ENCODE assay signal across 1 cellular context in the genomic region with DNA sequence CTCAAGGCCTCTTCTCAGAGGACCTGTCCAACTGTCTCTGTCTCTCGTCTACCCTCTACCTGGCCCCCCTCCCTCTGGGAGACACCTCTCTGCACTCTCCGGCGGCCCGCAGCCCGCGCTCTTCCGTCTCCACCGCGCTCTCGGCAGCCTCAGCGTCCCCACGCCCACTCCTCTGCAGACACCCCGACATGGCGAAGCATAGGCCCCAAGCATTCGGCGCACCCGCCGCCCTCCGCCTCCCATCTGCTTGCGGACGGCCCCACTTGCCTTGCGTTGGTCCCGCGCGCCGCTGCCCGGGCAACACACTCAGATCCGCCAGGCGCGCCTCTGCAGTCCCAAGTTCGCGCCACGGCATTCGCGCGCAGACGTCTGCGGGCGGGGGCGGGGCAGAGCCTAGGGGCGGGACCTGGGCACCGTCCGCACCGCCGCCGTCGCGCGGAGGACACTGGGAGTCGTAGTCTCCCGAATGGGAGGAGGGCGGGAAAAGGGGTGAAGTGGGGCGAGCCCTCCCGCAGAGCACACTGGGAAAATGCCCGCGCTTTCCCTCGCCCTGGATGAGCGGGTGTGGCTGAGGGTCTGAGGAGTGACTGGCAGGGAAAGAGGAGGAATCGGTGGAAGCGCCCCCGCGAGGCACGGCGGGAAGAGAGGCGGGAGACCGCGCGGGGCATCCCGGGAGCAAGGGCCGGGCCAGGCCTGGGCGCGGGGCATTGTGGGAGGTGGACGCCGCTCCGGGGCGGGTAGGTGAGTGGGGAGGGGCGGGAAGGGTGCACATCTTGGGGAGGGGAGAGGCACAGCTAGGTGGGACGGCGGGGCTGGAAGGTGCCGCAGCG.
TF ChIP-seq lines count a peak whose summit lies in the region.

TSS of gene LIG1 (minus strand) at position 371 of the 830 bp plus-strand sequence. CDS start 4,778 bp downstream, outside the sequence.
TSS of gene ZSWIM9 (plus strand) at position 707 of the 830 bp plus-strand sequence. CDS start 1,123 bp downstream, outside the sequence.

TF ChIP-seq in HepG2, 621 proteins besides CTCF, POLR2A, EP300 and RAD21 (continued from another document and continues in another):
- TF ChIP-seq LBX2 (CRISPR knock-in tag; IDR thresholded peaks at IDR 0.05; ENCODE audit: borderline replicate concordance) (no peak), KLF13 (CRISPR knock-in tag; IDR thresholded peaks at IDR 0.05) (0 out of 2 replicates have a peak, but pooled peaks have one; percentile 55), SMAD1 (CRISPR knock-in tag; IDR thresholded peaks at IDR 0.05; ENCODE audit: borderline replicate concordance, low read depth) (peak; percentile 46; the same call in 1 of the 2 replicates), ZNF296 (CRISPR knock-in tag; conservative IDR thresholded peaks at IDR 0.05) (no peak), MTF2 (CRISPR knock-in tag; IDR thresholded peaks at IDR 0.05; ENCODE audit: borderline replicate concordance) (no peak), ZSCAN22 (CRISPR knock-in tag; IDR thresholded peaks at IDR 0.05) (peak; percentile 75), ZC3H13 (CRISPR knock-in tag; IDR thresholded peaks at IDR 0.05) (peak; percentile 75; the same call in 1 of the 2 replicates), XRCC5 (optimal IDR thresholded peaks at IDR 0.05; ENCODE audit: low read length) (peak; percentile 35), ZNF44 (CRISPR knock-in tag; IDR thresholded peaks at IDR 0.05) (0 out of 2 replicates have a peak, but pooled peaks have one; percentile 71), EEA1 (CRISPR knock-in tag; IDR thresholded peaks at IDR 0.05; ENCODE audit: borderline replicate concordance) (peak; percentile 83), ADNP (CRISPR knock-in tag; IDR thresholded peaks at IDR 0.05) (no peak), ZMYM4 (CRISPR knock-in tag; IDR thresholded peaks at IDR 0.05) (peak; percentile 75), SPEN (CRISPR knock-in tag; IDR thresholded peaks at IDR 0.05; ENCODE audit: low read depth) (peak; percentile 94), ZNF207 (IDR thresholded peaks at IDR 0.05; ENCODE audit: borderline replicate concordance) (no peak), ZNF773 (CRISPR knock-in tag; IDR thresholded peaks at IDR 0.05; ENCODE audit: borderline replicate concordance) (no peak), ZSCAN21 (CRISPR knock-in tag; IDR thresholded peaks at IDR 0.05; ENCODE audit: borderline replicate concordance) (peak; percentile 87; the same call in 1 of the 2 replicates), DNMT3B (CRISPR knock-in tag; conservative IDR thresholded peaks at IDR 0.05) (no peak), ZNF431 (CRISPR knock-in tag; IDR thresholded peaks at IDR 0.05; ENCODE audit: borderline replicate concordance, low read depth) (peak; percentile 66; the same call in 1 of the 2 replicates), ZGPAT (CRISPR knock-in tag; IDR thresholded peaks at IDR 0.05) (no peak; the same call in 1 of the 2 replicates), ZNF460 (CRISPR knock-in tag; IDR thresholded peaks at IDR 0.05; ENCODE audit: borderline replicate concordance) (no peak), ZNF782 (CRISPR knock-in tag; IDR thresholded peaks at IDR 0.05; ENCODE audit: borderline replicate concordance) (no peak), ZEB1 (IDR thresholded peaks at IDR 0.05; ENCODE audit: insufficient replicate concordance, low read depth) (no peak), E2F2 (CRISPR knock-in tag; IDR thresholded peaks at IDR 0.05; ENCODE audit: borderline replicate concordance) (peak; percentile 99), NCOR1 (IDR thresholded peaks at IDR 0.05; ENCODE audit: borderline replicate concordance, low read length) (peak; percentile 68), RELA (CRISPR knock-in tag; IDR thresholded peaks at IDR 0.05) (no peak), KDM5B (CRISPR knock-in tag; IDR thresholded peaks at IDR 0.05; ENCODE audit: borderline replicate concordance) (peak; percentile 48; the same call in 1 of the 2 replicates), FOXO4 (CRISPR knock-in tag; conservative IDR thresholded peaks at IDR 0.05) (no peak), ZNF234 (CRISPR knock-in tag; conservative IDR thresholded peaks at IDR 0.05) (no peak), SALL1 (CRISPR knock-in tag; IDR thresholded peaks at IDR 0.05) (peak; percentile 71), SETDB1 (CRISPR knock-in tag; IDR thresholded peaks at IDR 0.05; ENCODE audit: borderline replicate concordance) (no peak), CCAR2 (optimal IDR thresholded peaks at IDR 0.05; ENCODE audit: low read depth, low read length) (no peak), REPIN1 (CRISPR knock-in tag; IDR thresholded peaks at IDR 0.05; ENCODE audit: borderline replicate concordance, low read depth) (no peak; the same call in 1 of the 2 replicates), ZBTB38 (CRISPR knock-in tag; IDR thresholded peaks at IDR 0.05) (0 out of 2 replicates have a peak, but pooled peaks have one; percentile 31), ZNF570 (CRISPR knock-in tag; IDR thresholded peaks at IDR 0.05; ENCODE audit: borderline replicate concordance) (peak; percentile 84; the same call in 1 of the 2 replicates), ZNF367 (CRISPR knock-in tag; IDR thresholded peaks at IDR 0.05; ENCODE audit: borderline replicate concordance) (0 out of 2 replicates have a peak, but pooled peaks have one; percentile 16), CHD2 (IDR thresholded peaks at IDR 0.05; ENCODE audit: low read depth, low read length) (0 out of 2 replicates have a peak, but pooled peaks have one; percentile 34), TRAFD1 (CRISPR knock-in tag; IDR thresholded peaks at IDR 0.05; ENCODE audit: borderline replicate concordance) (0 out of 2 replicates have a peak, but pooled peaks have one; percentile 66), IKZF5 (CRISPR knock-in tag; IDR thresholded peaks at IDR 0.05) (0 out of 2 replicates have a peak, but pooled peaks have one; percentile 48), ZIK1 (CRISPR knock-in tag; IDR thresholded peaks at IDR 0.05; ENCODE audit: borderline replicate concordance, low read depth) (no peak; the same call in 1 of the 2 replicates), THAP11 (CRISPR knock-in tag; IDR thresholded peaks at IDR 0.05) (peak; percentile 96), RNF2 (conservative IDR thresholded peaks at IDR 0.05; ENCODE audit: low read depth) (0 out of 2 replicates have a peak, but pooled peaks have one; percentile 16), GATAD2A (CRISPR knock-in tag; IDR thresholded peaks at IDR 0.05) (peak; percentile 33; the same call in 1 of the 2 replicates)
- TF ChIP-seq, protein P1, sequence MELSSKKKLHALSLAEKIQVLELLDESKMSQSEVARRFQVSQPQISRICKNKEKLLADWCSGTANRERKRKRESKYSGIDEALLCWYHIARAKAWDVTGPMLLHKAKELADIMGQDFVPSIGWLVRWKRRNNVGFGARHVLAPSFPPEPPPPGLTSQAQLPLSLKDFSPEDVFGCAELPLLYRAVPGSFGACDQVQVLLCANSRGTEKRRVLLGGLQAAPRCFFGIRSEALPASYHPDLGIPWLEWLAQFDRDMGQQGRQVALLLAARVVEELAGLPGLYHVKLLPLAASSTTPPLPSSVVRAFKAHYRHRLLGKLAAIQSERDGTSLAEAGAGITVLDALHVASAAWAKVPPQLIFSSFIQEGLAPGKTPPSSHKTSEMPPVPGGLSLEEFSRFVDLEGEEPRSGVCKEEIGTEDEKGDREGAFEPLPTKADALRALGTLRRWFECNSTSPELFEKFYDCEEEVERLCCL (CRISPR knock-in tag; IDR thresholded peaks at IDR 0.05; ENCODE audit: borderline replicate concordance) = no peak; the same call in 1 of the 2 replicates
- TF ChIP-seq, protein P2, sequence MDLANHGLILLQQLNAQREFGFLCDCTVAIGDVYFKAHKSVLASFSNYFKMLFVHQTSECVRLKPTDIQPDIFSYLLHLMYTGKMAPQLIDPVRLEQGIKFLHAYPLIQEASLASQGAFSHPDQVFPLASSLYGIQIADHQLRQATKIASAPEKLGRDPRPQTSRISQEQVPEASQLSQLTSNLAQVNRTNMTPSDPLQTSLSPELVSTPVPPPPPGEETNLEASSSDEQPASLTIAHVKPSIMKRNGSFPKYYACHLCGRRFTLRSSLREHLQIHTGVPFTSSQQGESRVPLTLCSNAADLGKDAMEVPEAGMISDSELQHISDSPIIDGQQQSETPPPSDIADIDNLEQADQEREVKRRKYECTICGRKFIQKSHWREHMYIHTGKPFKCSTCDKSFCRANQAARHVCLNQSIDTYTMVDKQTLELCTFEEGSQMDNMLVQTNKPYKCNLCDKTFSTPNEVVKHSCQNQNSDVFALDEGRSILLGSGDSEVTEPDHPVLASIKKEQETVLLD (CRISPR knock-in tag; IDR thresholded peaks at IDR 0.05; ENCODE audit: low read depth) = peak; percentile 63
- TF ChIP-seq, protein P3, sequence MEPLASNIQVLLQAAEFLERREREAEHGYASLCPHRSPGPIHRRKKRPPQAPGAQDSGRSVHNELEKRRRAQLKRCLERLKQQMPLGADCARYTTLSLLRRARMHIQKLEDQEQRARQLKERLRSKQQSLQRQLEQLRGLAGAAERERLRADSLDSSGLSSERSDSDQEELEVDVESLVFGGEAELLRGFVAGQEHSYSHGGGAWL (CRISPR knock-in tag; IDR thresholded peaks at IDR 0.05) = peak; percentile 58; the same call in 1 of the 2 replicates
- TF ChIP-seq, protein P4, sequence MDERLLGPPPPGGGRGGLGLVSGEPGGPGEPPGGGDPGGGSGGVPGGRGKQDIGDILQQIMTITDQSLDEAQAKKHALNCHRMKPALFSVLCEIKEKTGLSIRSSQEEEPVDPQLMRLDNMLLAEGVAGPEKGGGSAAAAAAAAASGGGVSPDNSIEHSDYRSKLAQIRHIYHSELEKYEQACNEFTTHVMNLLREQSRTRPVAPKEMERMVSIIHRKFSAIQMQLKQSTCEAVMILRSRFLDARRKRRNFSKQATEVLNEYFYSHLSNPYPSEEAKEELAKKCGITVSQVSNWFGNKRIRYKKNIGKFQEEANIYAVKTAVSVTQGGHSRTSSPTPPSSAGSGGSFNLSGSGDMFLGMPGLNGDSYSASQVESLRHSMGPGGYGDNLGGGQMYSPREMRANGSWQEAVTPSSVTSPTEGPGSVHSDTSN (CRISPR knock-in tag; IDR thresholded peaks at IDR 0.05) = peak; percentile 69
- TF ChIP-seq, protein P5, sequence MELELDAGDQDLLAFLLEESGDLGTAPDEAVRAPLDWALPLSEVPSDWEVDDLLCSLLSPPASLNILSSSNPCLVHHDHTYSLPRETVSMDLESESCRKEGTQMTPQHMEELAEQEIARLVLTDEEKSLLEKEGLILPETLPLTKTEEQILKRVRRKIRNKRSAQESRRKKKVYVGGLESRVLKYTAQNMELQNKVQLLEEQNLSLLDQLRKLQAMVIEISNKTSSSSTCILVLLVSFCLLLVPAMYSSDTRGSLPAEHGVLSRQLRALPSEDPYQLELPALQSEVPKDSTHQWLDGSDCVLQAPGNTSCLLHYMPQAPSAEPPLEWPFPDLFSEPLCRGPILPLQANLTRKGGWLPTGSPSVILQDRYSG (CRISPR knock-in tag; IDR thresholded peaks at IDR 0.05) = no peak
